9 cellular contexts compared by ENCODE assay signal in the genomic region with DNA sequence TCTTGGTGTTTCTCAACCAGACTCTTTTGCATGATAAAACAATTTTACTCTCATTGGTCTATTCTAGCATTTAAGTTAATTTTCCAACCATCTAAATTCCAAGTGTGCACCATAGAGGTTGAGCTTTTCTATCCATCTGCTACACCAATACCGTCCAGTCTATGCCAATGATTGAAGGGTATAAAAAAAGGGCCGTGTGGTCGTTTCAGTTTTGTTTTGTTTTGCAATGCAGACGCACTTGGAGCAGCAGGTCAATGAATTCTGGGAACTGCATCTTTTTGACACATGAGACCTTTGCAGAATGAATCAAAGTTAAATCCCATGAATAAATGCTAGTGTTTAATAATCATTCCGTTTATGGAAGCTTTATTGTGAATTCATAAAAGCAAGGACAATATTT.
DNase-seq lines count a peak whose midpoint lies in the region; ATAC-seq and TF ChIP-seq lines count a peak whose summit lies in the region.
"Had no signal": no experiment of that assay in that cellular context is flagged by ENCODE, and none has a peak within 500 bp of the region (broad histone marks: within the 10 kb centered on the region; RNA-seq: fewer than 3 reads in every experiment).

No MANE protein-coding gene starts in this region.

- intact Hi-C loops in CD14-positive monocyte (cut with micrococcal nuclease), result no loop called here

- no peaks in the 10 kb centered on the region for H3K36me3 Mint-ChIP-seq in CD14-positive monocyte
- H3K36me3 Mint-ChIP-seq in activated CD8-positive, alpha-beta T cell treated with anti-CD3 and anti-CD28 coated beads, Interleukin-2, amount 10 ng/mL, durations not matched to agents 7 days and 5 days (ENCODE audit: low read depth), result peaks cover 23% of the 10 kb centered on the region

- peak overlapping the region; percentile 89 for H3K27ac ChIP-seq in KOPT-K1 (ENCODE audit: low read depth, low read length, poor library complexity, severe bottlenecking)

- H3K4me3 Mint-ChIP-seq in CD14-positive monocyte, result peak overlapping the region; percentile 13 to 86
- H3K4me3 Mint-ChIP-seq in activated CD8-positive, alpha-beta T cell treated with anti-CD3 and anti-CD28 coated beads, Interleukin-2, amount 10 ng/mL, durations not matched to agents 7 days and 5 days, result peak overlapping the region; percentile 79

- POLR2A ChIA-PET in activated CD8-positive, alpha-beta T cell treated with anti-CD3 and anti-CD28 coated beads, Interleukin-2, amount 10 ng/mL, durations not matched to agents 7 days and 5 days (lab: Charles Lee), result interaction anchor here (1.1 to 1.6 kb wide), 3 partner anchors 10 to 41 kb away, joined by 3 to 7 read pairs (median 4); no protein-coding TSS in a partner anchor

- CTCF ChIA-PET in activated CD8-positive, alpha-beta T cell treated with anti-CD3 and anti-CD28 coated beads, Interleukin-2, amount 10 ng/mL, durations not matched to agents 7 days and 5 days (lab: Charles Lee), result interaction anchor here (0.8 to 2.5 kb wide), 8 partner anchors 10 to 83 kb away, joined by 3 to 9 read pairs (median 5); no protein-coding TSS in a partner anchor

- peaks cover 24% of the 10 kb centered on the region for H3K9me3 ChIP-seq in KOPT-K1 (ENCODE audit: insufficient read depth, low read length, poor library complexity, severe bottlenecking)
- H3K9me3 ChIP-seq: right lobe of liver had no signal

- no peaks in the 10 kb centered on the region for H3K27me3 Mint-ChIP-seq in CD14-positive monocyte (ENCODE audit: low read depth in 3 of 3)
- no peaks in the 10 kb centered on the region for H3K27me3 Mint-ChIP-seq in activated CD8-positive, alpha-beta T cell treated with anti-CD3 and anti-CD28 coated beads, Interleukin-2, amount 10 ng/mL, durations not matched to agents 7 days and 5 days (ENCODE audit: low read depth)

- H3K4me1 Mint-ChIP-seq in CD14-positive monocyte, result peaks cover 20% of the 10 kb centered on the region
- peaks cover 47% of the 10 kb centered on the region for H3K4me1 Mint-ChIP-seq in activated CD8-positive, alpha-beta T cell treated with anti-CD3 and anti-CD28 coated beads, Interleukin-2, amount 10 ng/mL, durations not matched to agents 7 days and 5 days (ENCODE audit: low read depth)

- no peak for DNase-seq in CD14-positive monocyte (ENCODE audit: low spot score)
- DNase-seq in activated CD8-positive, alpha-beta T cell treated with anti-CD3 and anti-CD28 coated beads, Interleukin-2, amount 10 ng/mL, durations not matched to agents 7 days and 5 days, result no peak
- peak; percentile 45 for DNase-seq in myocyte (ENCODE audit: low read depth)
- no peak for DNase-seq in activated gamma-delta T cell treated with Interleukin-2 at 50 U/mL for 16 hours
- DNase-seq: right lobe of liver had no signal

- H3K9me3 Mint-ChIP-seq in CD14-positive monocyte, result peaks cover 0 to 3% (median 0%) of the 10 kb centered on the region in 7 donors
- H3K9me3 Mint-ChIP-seq in activated CD8-positive, alpha-beta T cell treated with anti-CD3 and anti-CD28 coated beads, Interleukin-2, amount 10 ng/mL, durations not matched to agents 7 days and 5 days (ENCODE audit: insufficient read depth), result peaks cover 8% of the 10 kb centered on the region

- peak overlapping the region in 4 of 7 donors; percentile 28 to 79 (median 62) for H3K27ac Mint-ChIP-seq in CD14-positive monocyte
- peak overlapping the region; percentile 96 for H3K27ac Mint-ChIP-seq in activated CD8-positive, alpha-beta T cell treated with anti-CD3 and anti-CD28 coated beads, Interleukin-2, amount 10 ng/mL, durations not matched to agents 7 days and 5 days

- H3K36me3 ChIP-seq in KOPT-K1 (ENCODE audit: insufficient read depth, low read length), result no peaks in the 10 kb centered on the region
- H3K36me3 ChIP-seq: right lobe of liver had no signal

- TF ChIP-seq CTCF in CD14-positive monocyte (IDR thresholded peaks at IDR 0.05), result no peak

- ATAC-seq in activated CD8-positive, alpha-beta T cell treated with anti-CD3 and anti-CD28 coated beads, Interleukin-2, amount 10 ng/mL, durations not matched to agents 7 days and 5 days, result peak; percentile 22
- ATAC-seq in HG03378 (IDR thresholded peaks at IDR 0.05; ENCODE audit: unreplicated experiment) (no peak), GM18519 (IDR thresholded peaks at IDR 0.05; ENCODE audit: low FRiP score, unreplicated experiment) (no peak), HG03571 (IDR thresholded peaks at IDR 0.05; ENCODE audit: unreplicated experiment) (no peak)
